26 cellular contexts compared by ENCODE assay signal in genomic region chr5:31898246-31898645, GRCh38.
DNase-seq lines count a peak whose midpoint lies in the region; ATAC-seq, FAIRE-seq and TF ChIP-seq lines count a peak whose summit lies in the region.
"Had no signal": no experiment of that assay in that cellular context is flagged by ENCODE, and none has a peak within 500 bp of the region (broad histone marks: within the 10 kb centered on the region; RNA-seq: fewer than 3 reads in every experiment).

No MANE protein-coding gene starts in this region.

- CTCF ChIA-PET in A549 (lab: Yijun Ruan, JAX): interaction anchor here (1.1 kb wide), 2 partner anchors 11 to 61 kb away, joined by 3 to 6 read pairs; no protein-coding TSS in a partner anchor
- CTCF ChIA-PET in GM12878 (lab: Yijun Ruan, JAX): no interaction called here

- BruUV-seq in GM12878 (replicated peaks; lab: Mats Ljungman, UMichigan): no TSS peak

- H3K27me3 Mint-ChIP-seq in neural progenitor cell (ENCODE audit: insufficient read depth, low read depth): peaks cover 4% of the 10 kb centered on the region
- H3K27me3 Mint-ChIP-seq: CD4-positive, alpha-beta T cell had no signal

- TF ChIP-seq EP300 in A549 (IDR thresholded peaks at IDR 0.05): no peak
- no peak for TF ChIP-seq EP300 in GM12878 (IDR thresholded peaks at IDR 0.05; ENCODE audit: borderline replicate concordance in 1 of 2, control insufficient read depth in 1 of 2, low read depth in 2 of 2, low read length in 2 of 2)

- SMC1A ChIA-PET in GM12878 (lab: Charles Lee; ENCODE audit: uncharacterized antibody, unreplicated experiment): no interaction called here

- H3K36me3 ChIP-seq in GM12878 (ENCODE audit: control insufficient read depth in 2 of 2, insufficient read depth in 2 of 2, low read length in 1 of 2): no peaks in the 10 kb centered on the region
- H3K36me3 ChIP-seq in neural progenitor cell: no peaks in the 10 kb centered on the region
- H3K36me3 ChIP-seq: BLaER1 treated with 17β-estradiol and CSF1 and Interleukin-3, amounts not matched to agents 10 nM and 100 nM; HAP-1; SJSA1 had no signal

- H4K20me1 ChIP-seq in GM12878 (ENCODE audit: control insufficient read depth, insufficient read depth): no peaks in the 10 kb centered on the region
- no peaks in the 10 kb centered on the region for H4K20me1 ChIP-seq in neural progenitor cell (ENCODE audit: low read depth)
- H4K20me1 ChIP-seq: BLaER1 treated with 17β-estradiol and CSF1 and Interleukin-3, amounts not matched to agents 10 nM and 100 nM had no signal

- H3K27me3 ChIP-seq in GM12878 (replicated peaks in 1 of 2; ENCODE audit: control insufficient read depth in 2 of 2, insufficient read depth in 2 of 2, low read length in 1 of 2) (no peaks in the 10 kb centered on the region), neural progenitor cell (no peaks in the 10 kb centered on the region)
- H3K27me3 ChIP-seq: BLaER1 treated with 17β-estradiol and CSF1 and Interleukin-3, amounts not matched to agents 10 nM and 100 nM; SJSA1 had no signal

- H3K4me3 Mint-ChIP-seq in neural progenitor cell: no peak overlapping the region
- H3K4me3 Mint-ChIP-seq: CD4-positive, alpha-beta T cell had no signal

- H3K79me2 ChIP-seq in GM12878 (ENCODE audit: control insufficient read depth, insufficient read depth, low read length) (no peaks in the 10 kb centered on the region), neural progenitor cell (ENCODE audit: low read depth) (no peaks in the 10 kb centered on the region)

- FAIRE-seq in A549 (lab: Jason Lieb, UNC) (no peak), GM12878 (lab: Jason Lieb, UNC) (no peak)
- FAIRE-seq: A204.1, D721Med had no signal

- H3K9ac ChIP-seq in GM12878 (ENCODE audit: control insufficient read depth, insufficient read depth, low read length) (no peak overlapping the region), neural progenitor cell (no peak overlapping the region)
- H3K9ac ChIP-seq: BLaER1 treated with 17β-estradiol and CSF1 and Interleukin-3, amounts not matched to agents 10 nM and 100 nM; GM23248; KMS-11 had no signal

- H3K4me1 ChIP-seq in A549 (no peaks in the 10 kb centered on the region), GM12878 (ENCODE audit: control insufficient read depth, insufficient read depth, low read length) (no peaks in the 10 kb centered on the region), neural progenitor cell (peaks cover 34% of the 10 kb centered on the region)
- H3K4me1 ChIP-seq: BLaER1 treated with 17β-estradiol and CSF1 and Interleukin-3, amounts not matched to agents 10 nM and 100 nM; HAP-1; SJSA1 had no signal

- H3K27ac ChIP-seq in A549 (no peak overlapping the region), GM12878 (ENCODE audit: control insufficient read depth, insufficient read depth) (no peak overlapping the region), neural progenitor cell (peak overlapping the region; percentile 26)
- H3K27ac ChIP-seq: BLaER1 treated with 17β-estradiol and CSF1 and Interleukin-3, amounts not matched to agents 10 nM and 100 nM; GM23248; KMS-11; PC-9; SJSA1 had no signal

- 30% methylated on average over 4 of the region's 4 CpGs for WGBS in A549 (ENCODE audit: missing lambda C conversion rate)
- WGBS in GM12878 (ENCODE audit: insufficient coverage, insufficient replicate concordance, low lambda C conversion rate, missing lambda C conversion rate): 20% methylated on average over 4 of the region's 4 CpGs

- H3K4me3 ChIP-seq in A549: no peak overlapping the region
- H3K4me3 ChIP-seq in GM12878: no peak overlapping the region
- H3K4me3 ChIP-seq in neural progenitor cell: no peak overlapping the region
- H3K4me3 ChIP-seq: BLaER1 treated with 17β-estradiol and CSF1 and Interleukin-3, amounts not matched to agents 10 nM and 100 nM; GM23248; HAP-1; PC-9; SJSA1 had no signal

- TF ChIP-seq CTCF in A549 (IDR thresholded peaks at IDR 0.05) (no peak), GM12878 (IDR thresholded peaks at IDR 0.05 in 2 of 3, conservative IDR thresholded peaks at IDR 0.05 in 1 of 3; ENCODE audit: control insufficient read depth in 2 of 3, extremely low read depth in 1 of 3, insufficient read depth in 1 of 3, low read depth in 3 of 3, low read length in 3 of 3) (no peak), neural progenitor cell (IDR thresholded peaks at IDR 0.05) (no peak)

- peaks cover 12% of the 10 kb centered on the region; the same call in 2 of the 3 replicates for H3K9me3 ChIP-seq in A549
- no peaks in the 10 kb centered on the region for H3K9me3 ChIP-seq in GM12878 (replicated peaks; ENCODE audit: control insufficient read depth, insufficient read depth, low read length)
- H3K9me3 ChIP-seq in neural progenitor cell (ENCODE audit: low read depth): no peaks in the 10 kb centered on the region
- H3K9me3 ChIP-seq: SJSA1 had no signal

- H3K4me1 Mint-ChIP-seq in neural progenitor cell: peaks cover 12% of the 10 kb centered on the region

- H2AFZ ChIP-seq in GM12878 (ENCODE audit: control insufficient read depth, low read depth, low read length) (no peak overlapping the region), neural progenitor cell (replicated peaks) (no peak overlapping the region)
- H2AFZ ChIP-seq: GM23248, PC-9 had no signal

- RAD21 ChIA-PET in GM12878 (lab: Charles Lee; ENCODE audit: unreplicated experiment): no interaction called here

- POLR2A ChIA-PET in A549 (lab: Yijun Ruan, JAX) (no interaction called here), GM12878 (lab: Charles Lee) (no interaction called here)

- H3K36me3 Mint-ChIP-seq in neural progenitor cell: peaks cover 3% of the 10 kb centered on the region

- TF ChIP-seq RAD21 in A549 (conservative IDR thresholded peaks at IDR 0.05 in 1 of 2, IDR thresholded peaks at IDR 0.05 in 1 of 2) (no peak), GM12878 (IDR thresholded peaks at IDR 0.05; ENCODE audit: insufficient read depth, low read depth, low read length) (no peak)

- H3K9me3 Mint-ChIP-seq in neural progenitor cell: peaks cover 6% of the 10 kb centered on the region
- H3K9me3 Mint-ChIP-seq: CD4-positive, alpha-beta T cell had no signal

- intact Hi-C loops in GM12878 (cut with micrococcal nuclease; ENCODE audit: unreplicated experiment): no loop called here

- peak; percentile 30; a peak in 3 of 6 replicates for ATAC-seq in A549
- ATAC-seq in GM12878: no peak
- ATAC-seq: Right ventricle myocardium inferior had no signal

- H3K27ac Mint-ChIP-seq in neural progenitor cell: no peak overlapping the region
- H3K27ac Mint-ChIP-seq: CD4-positive, alpha-beta T cell had no signal

- H3F3A ChIP-seq in neural progenitor cell (ENCODE audit: low read depth): peaks cover 15% of the 10 kb centered on the region

- TF ChIP-seq POLR2A in A549 (IDR thresholded peaks at IDR 0.05; ENCODE audit: low read length) (no peak), GM12878 (IDR thresholded peaks at IDR 0.05; ENCODE audit: low read depth, low read length) (no peak)

- DNase-seq in A549 (ENCODE audit: low read depth in 1 of 2, low spot score in 1 of 2) (no peak), LHCN-M2 (ENCODE audit: low read depth) (peak; percentile 20), GM12878 (ENCODE audit: low read depth, low spot score) (no peak), neural progenitor cell (ENCODE audit: low spot score) (peak; percentile 57), T1000 (lab: John Stamatoyannopoulos, UW) (no peak), DMS 273 (lab: John Stamatoyannopoulos, UW; ENCODE audit: unreplicated experiment) (no peak)
- DNase-seq in activated effector memory CD4-positive, alpha-beta T cell treated with anti-CD3 and anti-CD28 coated beads, Interleukin-2, amount 50 U/mL, for 16 hours: no peak
- no peak for DNase-seq in stimulated activated CD4-positive, alpha-beta T cell treated with anti-CD3 and anti-CD28 coated beads, Interleukin-2, amount 100 ng/mL, for 48 hours
- DNase-seq: AML-193; CD4-positive, alpha-beta T cell; DMS53; GM23248; IMR-90; NCI-H1092; NCI-H1417 treated with DMSO at 0.1 percent for 48 hours; NCI-H187; NCI-H2081 treated with DMSO at 0.1 percent for 48 hours; NCI-H774; PC-9 had no signal

- H3K4me2 ChIP-seq in A549: no peak overlapping the region
- no peak overlapping the region for H3K4me2 ChIP-seq in GM12878 (ENCODE audit: control insufficient read depth, insufficient read depth)
- no peak overlapping the region for H3K4me2 ChIP-seq in neural progenitor cell
- H3K4me2 ChIP-seq: BLaER1 treated with 17β-estradiol and CSF1 and Interleukin-3, amounts not matched to agents 10 nM and 100 nM; KMS-11; PC-9 had no signal

- in situ Hi-C loops in GM12878 (cut with MboI): no loop called here

TF ChIP-seq in A549, 52 proteins besides CTCF, POLR2A, EP300 and RAD21:
- TF ChIP-seq, protein P1, sequence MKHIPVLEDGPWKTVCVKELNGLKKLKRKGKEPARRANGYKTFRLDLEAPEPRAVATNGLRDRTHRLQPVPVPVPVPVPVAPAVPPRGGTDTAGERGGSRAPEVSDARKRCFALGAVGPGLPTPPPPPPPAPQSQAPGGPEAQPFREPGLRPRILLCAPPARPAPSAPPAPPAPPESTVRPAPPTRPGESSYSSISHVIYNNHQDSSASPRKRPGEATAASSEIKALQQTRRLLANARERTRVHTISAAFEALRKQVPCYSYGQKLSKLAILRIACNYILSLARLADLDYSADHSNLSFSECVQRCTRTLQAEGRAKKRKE (CRISPR knock-in tag; IDR thresholded peaks at IDR 0.05; ENCODE audit: low read depth): no peak
- TF ChIP-seq POLR2AphosphoS2 (conservative IDR thresholded peaks at IDR 0.05; ENCODE audit: low read length) (no peak), SREBF2 (IDR thresholded peaks at IDR 0.05) (no peak), RNF2 (IDR thresholded peaks at IDR 0.05; ENCODE audit: borderline replicate concordance, low read depth) (no peak), JUN (IDR thresholded peaks at IDR 0.05) (no peak), ZC3H11A (IDR thresholded peaks at IDR 0.05) (no peak), TFCP2L1 (CRISPR knock-in tag; IDR thresholded peaks at IDR 0.05) (no peak)
TF ChIP-seq in A549: peak in this region for 0.

TF ChIP-seq in GM12878, 131 proteins besides CTCF, POLR2A, EP300 and RAD21:
- no peak for TF ChIP-seq CREB1 (IDR thresholded peaks at IDR 0.05; ENCODE audit: low read depth)
- TF ChIP-seq, protein P2, sequence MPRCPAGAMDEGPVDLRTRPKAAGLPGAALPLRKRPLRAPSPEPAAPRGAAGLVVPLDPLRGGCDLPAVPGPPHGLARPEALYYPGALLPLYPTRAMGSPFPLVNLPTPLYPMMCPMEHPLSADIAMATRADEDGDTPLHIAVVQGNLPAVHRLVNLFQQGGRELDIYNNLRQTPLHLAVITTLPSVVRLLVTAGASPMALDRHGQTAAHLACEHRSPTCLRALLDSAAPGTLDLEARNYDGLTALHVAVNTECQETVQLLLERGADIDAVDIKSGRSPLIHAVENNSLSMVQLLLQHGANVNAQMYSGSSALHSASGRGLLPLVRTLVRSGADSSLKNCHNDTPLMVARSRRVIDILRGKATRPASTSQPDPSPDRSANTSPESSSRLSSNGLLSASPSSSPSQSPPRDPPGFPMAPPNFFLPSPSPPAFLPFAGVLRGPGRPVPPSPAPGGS (IDR thresholded peaks at IDR 0.05; ENCODE audit: borderline replicate concordance, insufficient read depth, low read depth, low read length, poor library complexity, severe bottlenecking): peak; percentile 83

Comparison
In these comparisons a context has a peak if more than half of its experiments do, and no peak if none do; other contexts are left out.
1. DNase-seq: peak in LHCN-M2 (single experiment) and neural progenitor cell (single experiment); none in A549 (0 of 2), GM12878 (single experiment), T1000 (single experiment), activated effector memory CD4-positive, alpha-beta T cell treated with anti-CD3 and anti-CD28 coated beads, Interleukin-2, amount 50 U/mL, for 16 hours (single experiment), DMS 273 (single experiment) and stimulated activated CD4-positive, alpha-beta T cell treated with anti-CD3 and anti-CD28 coated beads, Interleukin-2, amount 100 ng/mL, for 48 hours (0 of 2).